Comparison of ENCODE assay signal across 8 cellular contexts in genomic region chr20:46814366-46815232, GRCh38.
DNase-seq lines count a peak whose midpoint lies in the region; ATAC-seq and TF ChIP-seq lines count a peak whose summit lies in the region.

No MANE protein-coding gene starts in this region.

- H3K4me1 ChIP-seq in aorta (ENCODE audit: control insufficient read depth in 1 of 2, insufficient read depth in 2 of 2, low read length in 2 of 2) (no peaks in the 10 kb centered on the region), spleen (no peaks in the 10 kb centered on the region)

- TF ChIP-seq CTCF in spleen (IDR thresholded peaks at IDR 0.05 in 8 of 11, conservative IDR thresholded peaks at IDR 0.05 in 3 of 11) = no peak

- H3K9me3 ChIP-seq in aorta (ENCODE audit: control insufficient read depth, low read length) (no peaks in the 10 kb centered on the region), spleen (no peaks in the 10 kb centered on the region)

- H3K36me3 ChIP-seq in aorta (ENCODE audit: control insufficient read depth in 1 of 2, insufficient read depth in 2 of 2, low read length in 1 of 2) (no peaks in the 10 kb centered on the region), spleen (no peaks in the 10 kb centered on the region)

- ATAC-seq in aorta (ENCODE audit: low FRiP score) (no peak), GM21367 (IDR thresholded peaks at IDR 0.05; ENCODE audit: unreplicated experiment) (no peak)

- peaks cover 0 to 2% of the 10 kb centered on the region in 2 donors for H3K27me3 ChIP-seq in aorta (ENCODE audit: control insufficient read depth in 1 of 2, insufficient read depth in 2 of 2, low read length in 1 of 2)
- peaks cover 0 to 93% (median 27%) of the 10 kb centered on the region in 7 donors for H3K27me3 ChIP-seq in spleen (replicated peaks in 1 of 7)

- DNase-seq in AG20443 (ENCODE audit: low spot score) (peak; percentile 91), HK-2 (ENCODE audit: unreplicated experiment) (peak; percentile 52), RPMI7951 (ENCODE audit: low read depth) (peak; percentile 75), iPS-NIHi11 (ENCODE audit: low spot score) (peak; percentile 60), aorta (no peak), spleen (no peak)
- DNase-seq in activated naive CD4-positive, alpha-beta T cell treated with Interleukin-2 at 50 U/mL for 16 hours = no peak

- H3K4me3 ChIP-seq in aorta (ENCODE audit: low read length in 2 of 2) = no peak overlapping the region
- no peak overlapping the region for H3K4me3 ChIP-seq in spleen

- 49 to 51% methylated on average over 8 of the region's 8 CpGs for WGBS in aorta, 2 donors
- WGBS in spleen, 5 donors = 53 to 58% (median 56%) methylated on average over 8 of the region's 8 CpGs

- H3K27ac ChIP-seq in aorta (ENCODE audit: low read depth in 1 of 2, low read length in 2 of 2) (no peak overlapping the region), spleen (no peak overlapping the region)

- intact Hi-C loops in aorta (cut with DNase I) (no loop called here), spleen (cut with DNase I; ENCODE audit: low total_unique reads) (no loop called here)

- TF ChIP-seq POLR2A in spleen (IDR thresholded peaks at IDR 0.05) = no peak

Comparison
In these comparisons a context has a peak if more than half of its experiments do, and no peak if none do; other contexts are left out.
1. DNase-seq: peak in AG20443 (single experiment), HK-2 (single experiment), RPMI7951 (single experiment) and iPS-NIHi11 (single experiment); none in aorta (0 of 2), activated naive CD4-positive, alpha-beta T cell treated with Interleukin-2 at 50 U/mL for 16 hours (single experiment) and spleen (single experiment).